In genomic region chr4:118369231-118369630, GRCh38 we compare ENCODE assay signal across 1 cellular context.
TF ChIP-seq lines count a peak whose summit lies in the region.

No MANE protein-coding gene starts in this region.

TF ChIP-seq in GM23338, 12 proteins besides CTCF, POLR2A, EP300 and RAD21 (continued from another document):
- no peak for TF ChIP-seq ZNF462 (CRISPR knock-in tag; IDR thresholded peaks at IDR 0.05)
- no peak for TF ChIP-seq CREB1 (CRISPR knock-in tag; IDR thresholded peaks at IDR 0.05; ENCODE audit: low read depth)
- TF ChIP-seq JUNB (IDR thresholded peaks at IDR 0.05; ENCODE audit: unreplicated experiment): no peak
- TF ChIP-seq EZH2phosphoT487 (IDR thresholded peaks at IDR 0.05; ENCODE audit: unreplicated experiment): no peak
